In the genomic region with DNA sequence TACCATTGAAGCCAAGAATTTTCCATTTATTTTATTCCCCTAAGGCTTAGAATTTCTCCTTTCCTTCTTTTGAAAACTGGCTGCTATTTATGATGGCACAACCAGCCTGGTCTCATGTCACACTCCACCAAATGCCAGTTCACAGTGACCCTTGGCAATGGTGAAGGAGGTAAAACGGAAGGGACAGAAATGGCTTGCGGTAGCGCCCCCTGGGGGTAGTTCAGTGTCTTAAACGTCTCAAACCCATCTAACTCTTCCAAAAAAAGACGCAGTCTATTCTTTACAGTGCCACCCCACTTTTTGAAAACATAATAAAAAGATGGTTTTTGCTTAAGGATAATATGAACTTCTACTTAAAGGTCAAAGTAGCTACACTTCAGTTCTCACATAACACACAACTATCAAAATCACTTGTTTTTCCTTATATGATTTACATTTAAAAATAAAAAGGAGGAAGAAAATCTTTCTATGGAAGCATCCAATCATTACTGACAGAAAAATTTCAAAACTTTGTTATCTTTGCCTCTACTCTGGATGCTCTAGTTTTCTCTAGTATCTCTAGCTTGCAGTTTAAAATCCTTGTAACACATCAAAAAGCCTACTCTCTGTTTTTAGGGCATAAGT, we compare ENCODE assay signal across 8 cellular contexts. TPM values are rescaled to one million over a fixed set of nuclear protein-coding genes. Genes with fewer than 3 reads are reported as not detected.
A peak's percentile ranks its signal among the peaks of the same experiment; 100 is the strongest.
DNase-seq lines count a peak whose midpoint lies in the region; ATAC-seq, FAIRE-seq and TF ChIP-seq lines count a peak whose summit lies in the region.

No MANE protein-coding gene starts in this region.

- no peaks in the 10 kb centered on the region for H3K36me3 ChIP-seq in colonic mucosa

- DNase-seq in NCI-H1436 (lab: John Stamatoyannopoulos, UW) (peak; percentile 32), NCI-H1436 treated with DMSO at 0.1 percent for 48 hours (lab: John Stamatoyannopoulos, UW) (no peak), LHCN-M2 (ENCODE audit: low read depth) (peak; percentile 49), colonic mucosa (peak; percentile 23), naive B cell (peak; percentile 61), urothelium cell line (ENCODE audit: low spot score) (peak; percentile 60), retina (no peak)

- TF ChIP-seq CTCF in WI38 (IDR thresholded peaks at IDR 0.05; ENCODE audit: low read depth, low read length) (peak; percentile 67), colonic mucosa (IDR thresholded peaks at IDR 0.05) (peak; percentile 54)

- peaks cover 26 to 30% of the 10 kb centered on the region in 2 donors for H3K36me3 Mint-ChIP-seq in naive B cell

- H3K4me3 ChIP-seq in WI38 (ENCODE audit: low read depth, low read length) (no peak overlapping the region), colonic mucosa (no peak overlapping the region)

- peak; percentile 63 to 77 for ATAC-seq in naive B cell (ENCODE audit: low read depth in 2 of 2)

- H3K9ac ChIP-seq in colonic mucosa (ENCODE audit: low read depth in 2 of 2, low read length in 2 of 2), result no peak overlapping the region

- no peak overlapping the region for H3K4me3 Mint-ChIP-seq in naive B cell

- H3K27me3 Mint-ChIP-seq in naive B cell, result no peaks in the 10 kb centered on the region

- H3K4me1 ChIP-seq in colonic mucosa, result no peaks in the 10 kb centered on the region

- no peaks in the 10 kb centered on the region for H3K9me3 ChIP-seq in colonic mucosa

- H3K27ac ChIP-seq in colonic mucosa, result no peak overlapping the region

- no peaks in the 10 kb centered on the region for H3K27me3 ChIP-seq in colonic mucosa

- peaks cover 21 to 26% (median 25%) of the 10 kb centered on the region in 3 donors for H3K4me1 Mint-ChIP-seq in naive B cell

- no peaks in the 10 kb centered on the region for H3K9me3 Mint-ChIP-seq in naive B cell

- intact Hi-C loops in colonic mucosa (cut with DNase I), result no loop called here

- no peak for FAIRE-seq in urothelium cell line (lab: Jason Lieb, UNC)

- H3K27ac Mint-ChIP-seq in naive B cell, result peak overlapping the region in 3 of 6 donors; percentile 31 to 80 (median 59)

RNA-seq across cellular contexts. Expression of a gene that starts 28.0 kb away (rescaled TPM):
- 31.7 and 35.3 TPM in 2 replicates for total RNA-seq in LHCN-M2 (2014; rRNA removed)
- polyA plus RNA-seq in LHCN-M2 (2012), result 12.7 TPM
- total RNA-seq in colonic mucosa, result 1 to 10 TPM; 6.0 to 9.9 TPM
- polyA plus RNA-seq in naive B cell (ENCODE audit: low read depth in 6 of 6), result 10 to 100 TPM; 17.2 to 33.2 (median 19.5) TPM

Comparison
In these comparisons a context has a peak if more than half of its experiments do, and no peak if none do; other contexts are left out.
1. DNase-seq: peak in NCI-H1436 (single experiment), LHCN-M2 (single experiment), colonic mucosa (single experiment), naive B cell (single experiment) and urothelium cell line (single experiment); none in NCI-H1436 treated with DMSO at 0.1 percent for 48 hours (single experiment) and retina (single experiment).